ENCODE assay signal across 21 cellular contexts in genomic region chr9:127203501-127204327, GRCh38.
"Had no signal": no experiment of that assay in that cellular context is flagged by ENCODE, and none has a peak within 500 bp of the region (broad histone marks: within the 10 kb centered on the region; RNA-seq: fewer than 3 reads in every experiment).

No MANE protein-coding gene starts in this region.

- DNase-seq: activated CD4-positive, alpha-beta memory T cell treated with anti-CD3 and anti-CD28 coated beads, Interleukin-2, amount 10 ng/mL, durations not matched to agents 7 days and 5 days; activated CD4-positive, alpha-beta T cell treated with anti-CD3 and anti-CD28 coated beads for 4 hours; activated CD4-positive, CD25-positive, alpha-beta regulatory T cell; activated effector memory CD4-positive, alpha-beta T cell treated with anti-CD3 and anti-CD28 coated beads, Interleukin-2, amount 50 U/mL, for 16 hours; activated naive CD4-positive, alpha-beta T cell treated with anti-CD3 and anti-CD28 coated beads, Interleukin-2, amount 10 ng/mL, durations not matched to agents 7 days and 5 days; anterior cingulate cortex; effector memory CD4-positive, alpha-beta T cell; foreskin melanocyte; midbrain; nucleus accumbens; sigmoid colon; stimulated activated CD4-positive, alpha-beta T cell treated with anti-CD3 and anti-CD28 coated beads, Interleukin-2, amount 100 ng/mL, for 48 hours; stimulated activated CD8-positive, alpha-beta memory T cell treated with anti-CD3 and anti-CD28 coated beads, Interleukin-4, amount 100 ng/mL, for 48 hours; T1000; testis; trophoblast cell; uterus had no signal

- H3K9me3 Mint-ChIP-seq: activated CD4-positive, alpha-beta memory T cell treated with anti-CD3 and anti-CD28 coated beads, Interleukin-2, amount 10 ng/mL, durations not matched to agents 7 days and 5 days; activated naive CD4-positive, alpha-beta T cell treated with anti-CD3 and anti-CD28 coated beads, Interleukin-2, amount 10 ng/mL, durations not matched to agents 7 days and 5 days; brain; nephron had no signal

- H3K27me3 ChIP-seq: sigmoid colon, testis, uterus had no signal

- H3K4me3 ChIP-seq: sigmoid colon, smooth muscle cell, testis, uterus had no signal

- H3K27ac Mint-ChIP-seq: activated CD4-positive, alpha-beta memory T cell treated with anti-CD3 and anti-CD28 coated beads, Interleukin-2, amount 10 ng/mL, durations not matched to agents 7 days and 5 days; activated naive CD4-positive, alpha-beta T cell treated with anti-CD3 and anti-CD28 coated beads, Interleukin-2, amount 10 ng/mL, durations not matched to agents 7 days and 5 days had no signal

- H3K4me3 Mint-ChIP-seq: activated CD4-positive, alpha-beta memory T cell treated with anti-CD3 and anti-CD28 coated beads, Interleukin-2, amount 10 ng/mL, durations not matched to agents 7 days and 5 days; activated naive CD4-positive, alpha-beta T cell treated with anti-CD3 and anti-CD28 coated beads, Interleukin-2, amount 10 ng/mL, durations not matched to agents 7 days and 5 days; brain; nephron had no signal

- H3K27me3 Mint-ChIP-seq: activated CD4-positive, alpha-beta memory T cell treated with anti-CD3 and anti-CD28 coated beads, Interleukin-2, amount 10 ng/mL, durations not matched to agents 7 days and 5 days had no signal

- H3K9me3 ChIP-seq: sigmoid colon, testis, uterus had no signal

- H3K36me3 Mint-ChIP-seq: activated naive CD4-positive, alpha-beta T cell treated with anti-CD3 and anti-CD28 coated beads, Interleukin-2, amount 10 ng/mL, durations not matched to agents 7 days and 5 days had no signal

- H3K36me3 ChIP-seq: sigmoid colon, uterus had no signal

- H3K27ac ChIP-seq: testis had no signal

- ATAC-seq: left colon had no signal

- H3K4me2 ChIP-seq: smooth muscle cell had no signal
